8 cellular contexts compared by ENCODE assay signal in the genomic region with DNA sequence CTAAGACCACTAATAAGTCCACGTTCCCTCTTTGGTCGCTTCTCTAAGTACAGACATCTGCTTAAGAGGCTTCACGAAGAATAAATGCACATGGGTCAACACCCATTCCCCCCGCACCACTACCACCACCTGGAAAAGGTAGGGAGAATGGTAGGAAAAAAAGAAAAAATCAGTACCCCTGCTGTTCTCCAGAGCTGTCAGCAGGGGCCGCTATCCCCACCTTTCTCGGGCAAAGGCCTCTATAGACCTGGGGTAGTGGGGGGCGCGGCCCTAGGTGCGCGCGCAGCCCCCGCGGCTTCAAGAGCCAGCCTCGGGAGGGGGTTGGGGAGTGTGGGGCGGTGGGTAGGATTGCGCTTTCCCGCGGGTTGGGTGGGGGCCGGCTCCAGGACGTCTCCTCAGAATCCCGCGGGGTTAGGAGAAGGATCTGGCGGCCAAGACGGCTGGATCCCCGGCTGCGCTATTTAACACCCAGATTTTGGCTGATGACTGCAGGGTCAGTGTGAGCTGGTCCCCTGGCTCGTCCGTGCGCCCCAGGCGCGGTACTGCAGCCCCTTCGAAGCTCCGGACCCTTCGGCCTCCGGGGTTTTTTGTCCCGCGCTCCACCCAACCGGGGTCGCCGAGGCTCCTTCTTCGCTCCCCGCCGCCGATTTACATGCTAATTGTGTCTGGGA. TPM values are rescaled to one million over a fixed set of nuclear protein-coding genes. Genes with fewer than 3 reads are reported as not detected.
DNase-seq lines count a peak whose midpoint lies in the region; ATAC-seq and TF ChIP-seq lines count a peak whose summit lies in the region.

No MANE protein-coding gene starts in this region.

- H3K27ac Mint-ChIP-seq in WTC11: peak overlapping the region; percentile 99

- peak; percentile 90 for DNase-seq in WTC11 (ENCODE audit: low spot score)
- DNase-seq in esophagus muscularis mucosa (ENCODE audit: extremely low spot score): no peak
- peak; percentile 68 to 80 (median 78) for DNase-seq in mucosa of descending colon
- DNase-seq in RKO (ENCODE audit: low spot score): no peak

- no peaks in the 10 kb centered on the region for H3K27me3 Mint-ChIP-seq in WTC11 (ENCODE audit: low read depth)

- CTCF ChIA-PET in WTC11 (lab: Charles Lee): interaction anchor here (0.6 to 4.3 kb wide), 28 partner anchors 11 to 728 kb away, joined by 3 to 30 read pairs (median 4); no protein-coding TSS in a partner anchor

- H3K9me3 Mint-ChIP-seq in WTC11: no peaks in the 10 kb centered on the region

- H3K36me3 ChIP-seq in HUES6 (ENCODE audit: control insufficient read depth, insufficient read depth, low read length): peaks cover 27% of the 10 kb centered on the region
- H3K36me3 ChIP-seq in esophagus muscularis mucosa: no peaks in the 10 kb centered on the region
- H3K36me3 ChIP-seq in mucosa of descending colon (ENCODE audit: low read depth): no peaks in the 10 kb centered on the region
- H3K36me3 ChIP-seq in thymus (ENCODE audit: control insufficient read depth, insufficient read depth): no peaks in the 10 kb centered on the region

- TF ChIP-seq CTCF in WTC11 (IDR thresholded peaks at IDR 0.05): peak; percentile 81
- peak in 2 of 3 experiments; percentile 73 to 95 for TF ChIP-seq CTCF in esophagus muscularis mucosa (IDR thresholded peaks at IDR 0.05)
- TF ChIP-seq CTCF in mucosa of descending colon (IDR thresholded peaks at IDR 0.05): peak; percentile 61

- peaks cover 30% of the 10 kb centered on the region for H3K4me1 Mint-ChIP-seq in WTC11

- peak; percentile 34 for ATAC-seq in GM21447 (IDR thresholded peaks at IDR 0.05; ENCODE audit: unreplicated experiment)
- peak; percentile 61 for ATAC-seq in WTC11
- peak; percentile 46 for ATAC-seq in mucosa of descending colon

- H3K4me3 ChIP-seq in GM08714 (ENCODE audit: low read length): peak overlapping the region; percentile 74
- peak overlapping the region; percentile 98 for H3K4me3 ChIP-seq in HUES6 (ENCODE audit: low read depth, low read length)
- H3K4me3 ChIP-seq in esophagus muscularis mucosa: peak overlapping the region; percentile 60 to 82 (median 76)
- no peak overlapping the region for H3K4me3 ChIP-seq in mucosa of descending colon
- H3K4me3 ChIP-seq in thymus (ENCODE audit: low read length): peak overlapping the region; percentile 22

- H3K27ac ChIP-seq in HUES6 (ENCODE audit: low read depth, low read length): peak overlapping the region; percentile 93
- peak overlapping the region; percentile 73 to 83 (median 76) for H3K27ac ChIP-seq in esophagus muscularis mucosa (replicated peaks in 1 of 4)
- H3K27ac ChIP-seq in thymus (ENCODE audit: low read depth): peak overlapping the region; percentile 20

- peak overlapping the region; percentile 100 for H3K4me3 Mint-ChIP-seq in WTC11

- H3K9ac ChIP-seq in HUES6 (ENCODE audit: low read length): peak overlapping the region; percentile 98

- 26% methylated on average over 28 of the region's 44 CpGs for WGBS in esophagus muscularis mucosa
- WGBS in thymus: 3% methylated on average over 44 of the region's 44 CpGs

- no peaks in the 10 kb centered on the region for H3K27me3 ChIP-seq in HUES6 (ENCODE audit: control insufficient read depth, insufficient read depth, low read length)
- peaks cover 0 to 25% (median 0%) of the 10 kb centered on the region in 4 donors for H3K27me3 ChIP-seq in esophagus muscularis mucosa
- H3K27me3 ChIP-seq in thymus (ENCODE audit: control insufficient read depth, insufficient read depth): peaks cover 59% of the 10 kb centered on the region

- TF ChIP-seq POLR2A in esophagus muscularis mucosa (IDR thresholded peaks at IDR 0.05; ENCODE audit: low read depth): no peak

- intact Hi-C loops in esophagus muscularis mucosa (cut with DNase I) (loop anchor here (10.0 kb wide), 1 partner anchor 879 kb away; no protein-coding TSS in a partner anchor), mucosa of descending colon (cut with DNase I, micrococcal nuclease) (loop anchor here in 1 of 2 donors (10.0 kb wide), 1 partner anchor 441 kb away; no protein-coding TSS in a partner anchor)

- no peak for TF ChIP-seq EP300 in esophagus muscularis mucosa (IDR thresholded peaks at IDR 0.05)

- H3K4me1 ChIP-seq in HUES6 (ENCODE audit: control insufficient read depth, insufficient read depth, low read length): peaks cover 25% of the 10 kb centered on the region
- peaks cover 24 to 50% (median 47%) of the 10 kb centered on the region in 4 donors for H3K4me1 ChIP-seq in esophagus muscularis mucosa
- H3K4me1 ChIP-seq in mucosa of descending colon (ENCODE audit: low read depth): no peaks in the 10 kb centered on the region
- no peaks in the 10 kb centered on the region for H3K4me1 ChIP-seq in thymus (ENCODE audit: control insufficient read depth, insufficient read depth, low read length)

- H3K9me3 ChIP-seq in HUES6 (ENCODE audit: control insufficient read depth, insufficient read depth, low read depth, low read length) (no peaks in the 10 kb centered on the region), esophagus muscularis mucosa (no peaks in the 10 kb centered on the region), mucosa of descending colon (no peaks in the 10 kb centered on the region), thymus (ENCODE audit: control insufficient read depth) (no peaks in the 10 kb centered on the region)

- POLR2A ChIA-PET in WTC11 (lab: Charles Lee): interaction anchor here (1.0 to 3.5 kb wide), 7 partner anchors 16 to 372 kb away, joined by 3 to 26 read pairs (median 4); no protein-coding TSS in a partner anchor

- peaks cover 26% of the 10 kb centered on the region for H3K36me3 Mint-ChIP-seq in WTC11

TF ChIP-seq in WTC11, 78 proteins besides CTCF, POLR2A, EP300 and RAD21:
- TF ChIP-seq, protein P1, sequence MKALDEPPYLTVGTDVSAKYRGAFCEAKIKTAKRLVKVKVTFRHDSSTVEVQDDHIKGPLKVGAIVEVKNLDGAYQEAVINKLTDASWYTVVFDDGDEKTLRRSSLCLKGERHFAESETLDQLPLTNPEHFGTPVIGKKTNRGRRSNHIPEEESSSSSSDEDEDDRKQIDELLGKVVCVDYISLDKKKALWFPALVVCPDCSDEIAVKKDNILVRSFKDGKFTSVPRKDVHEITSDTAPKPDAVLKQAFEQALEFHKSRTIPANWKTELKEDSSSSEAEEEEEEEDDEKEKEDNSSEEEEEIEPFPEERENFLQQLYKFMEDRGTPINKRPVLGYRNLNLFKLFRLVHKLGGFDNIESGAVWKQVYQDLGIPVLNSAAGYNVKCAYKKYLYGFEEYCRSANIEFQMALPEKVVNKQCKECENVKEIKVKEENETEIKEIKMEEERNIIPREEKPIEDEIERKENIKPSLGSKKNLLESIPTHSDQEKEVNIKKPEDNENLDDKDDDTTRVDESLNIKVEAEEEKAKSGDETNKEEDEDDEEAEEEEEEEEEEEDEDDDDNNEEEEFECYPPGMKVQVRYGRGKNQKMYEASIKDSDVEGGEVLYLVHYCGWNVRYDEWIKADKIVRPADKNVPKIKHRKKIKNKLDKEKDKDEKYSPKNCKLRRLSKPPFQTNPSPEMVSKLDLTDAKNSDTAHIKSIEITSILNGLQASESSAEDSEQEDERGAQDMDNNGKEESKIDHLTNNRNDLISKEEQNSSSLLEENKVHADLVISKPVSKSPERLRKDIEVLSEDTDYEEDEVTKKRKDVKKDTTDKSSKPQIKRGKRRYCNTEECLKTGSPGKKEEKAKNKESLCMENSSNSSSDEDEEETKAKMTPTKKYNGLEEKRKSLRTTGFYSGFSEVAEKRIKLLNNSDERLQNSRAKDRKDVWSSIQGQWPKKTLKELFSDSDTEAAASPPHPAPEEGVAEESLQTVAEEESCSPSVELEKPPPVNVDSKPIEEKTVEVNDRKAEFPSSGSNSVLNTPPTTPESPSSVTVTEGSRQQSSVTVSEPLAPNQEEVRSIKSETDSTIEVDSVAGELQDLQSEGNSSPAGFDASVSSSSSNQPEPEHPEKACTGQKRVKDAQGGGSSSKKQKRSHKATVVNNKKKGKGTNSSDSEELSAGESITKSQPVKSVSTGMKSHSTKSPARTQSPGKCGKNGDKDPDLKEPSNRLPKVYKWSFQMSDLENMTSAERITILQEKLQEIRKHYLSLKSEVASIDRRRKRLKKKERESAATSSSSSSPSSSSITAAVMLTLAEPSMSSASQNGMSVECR (CRISPR knock-in tag; IDR thresholded peaks at IDR 0.05; ENCODE audit: borderline replicate concordance): no peak
- TF ChIP-seq SP1 (CRISPR knock-in tag; conservative IDR thresholded peaks at IDR 0.05) (0 out of 2 replicates have a peak, but pooled peaks have one; percentile 17), FOXP1 (CRISPR knock-in tag; IDR thresholded peaks at IDR 0.05; ENCODE audit: borderline replicate concordance) (peak; percentile 38; the same call in 1 of the 2 replicates), ZNF423 (CRISPR knock-in tag; IDR thresholded peaks at IDR 0.05) (0 out of 2 replicates have a peak, but pooled peaks have one; percentile 34)
- TF ChIP-seq, protein P2, sequence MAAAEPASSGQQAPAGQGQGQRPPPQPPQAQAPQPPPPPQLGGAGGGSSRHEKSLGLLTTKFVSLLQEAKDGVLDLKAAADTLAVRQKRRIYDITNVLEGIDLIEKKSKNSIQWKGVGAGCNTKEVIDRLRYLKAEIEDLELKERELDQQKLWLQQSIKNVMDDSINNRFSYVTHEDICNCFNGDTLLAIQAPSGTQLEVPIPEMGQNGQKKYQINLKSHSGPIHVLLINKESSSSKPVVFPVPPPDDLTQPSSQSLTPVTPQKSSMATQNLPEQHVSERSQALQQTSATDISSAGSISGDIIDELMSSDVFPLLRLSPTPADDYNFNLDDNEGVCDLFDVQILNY (CRISPR knock-in tag; IDR thresholded peaks at IDR 0.05): 0 out of 2 replicates have a peak, but pooled peaks have one; percentile 51

RNA-seq across cellular contexts. Expression of gene SEMA6A, which starts 1.6 kb away (rescaled TPM):
- total RNA-seq in WTC11 (2021): 336 to 406 TPM (median 357 TPM) in 3 replicates
- 10 to 100 TPM; 10.9 to 20.9 (median 14.3) TPM for total RNA-seq in esophagus muscularis mucosa
- 100 to 1,000 TPM in 2 of 3 donors, 10 to 100 TPM in 1; 90.0 to 137 (median 106) TPM for total RNA-seq in mucosa of descending colon
- polyA plus RNA-seq in thymus: 3.6 TPM

Comparison
In these comparisons a context has a peak if more than half of its experiments do, and no peak if none do; other contexts are left out.
1. H3K27ac ChIP-seq: peak in every context shown above with its lines; median percentile 93 in HUES6; 76 in esophagus muscularis mucosa; 20 in thymus.
2. DNase-seq: peak in WTC11 (single experiment) and mucosa of descending colon (3 of 3); none in esophagus muscularis mucosa (single experiment) and RKO (single experiment).
3. RNA of gene SEMA6A, which starts 1.6 kb away (total RNA-seq): 336 to 406 TPM in WTC11 and 90.0 to 137 TPM in mucosa of descending colon; 10.9 to 20.9 TPM in esophagus muscularis mucosa; every median in the first group is over 4 times any median in the second.
4. Peak in every context shown above with its lines, with median percentiles within 50 percentile points of each other: ATAC-seq and CTCF ChIP-seq.